ENCODE assay signal across 8 cellular contexts in genomic region chr1:1907098-1907736, GRCh38. TPM values are rescaled to one million over a fixed set of nuclear protein-coding genes. Genes with fewer than 3 reads are reported as not detected.
DNase-seq lines count a peak whose midpoint lies in the region; FAIRE-seq and TF ChIP-seq lines count a peak whose summit lies in the region.
"Had no signal": no experiment of that assay in that cellular context is flagged by ENCODE, and none has a peak within 500 bp of the region (broad histone marks: within the 10 kb centered on the region; RNA-seq: fewer than 3 reads in every experiment).

No MANE protein-coding gene starts in this region.

- no peak overlapping the region for H3K4me2 ChIP-seq in astrocyte (ENCODE audit: low read length)

- H3K27ac ChIP-seq in HUES6 (ENCODE audit: low read depth, low read length) = no peak overlapping the region
- no peak overlapping the region for H3K27ac ChIP-seq in astrocyte (ENCODE audit: low read depth, low read length)

- peaks cover 4% of the 10 kb centered on the region for H3K79me2 ChIP-seq in astrocyte (ENCODE audit: insufficient read depth, low read length)

- no peak for FAIRE-seq in astrocyte (lab: Jason Lieb, UNC)

- H3K4me1 Mint-ChIP-seq in astrocyte (ENCODE audit: low read depth, unreplicated experiment) (peaks cover 10% of the 10 kb centered on the region), osteocyte (ENCODE audit: unreplicated experiment) (peaks cover 30% of the 10 kb centered on the region)

- DNase-seq in GM06990 (ENCODE audit: extremely low read depth, insufficient read length) = peak; percentile 75
- DNase-seq in astrocyte (ENCODE audit: low read depth) = no peak
- peak; percentile 85 for DNase-seq in osteocyte (ENCODE audit: extremely low spot score, unreplicated experiment)
- DNase-seq in pons (ENCODE audit: low spot score) = no peak
- no peak for DNase-seq in UCSD-AML1 (lab: John Stamatoyannopoulos, UW; ENCODE audit: unreplicated experiment)
- DNase-seq in DMS79 treated with DMSO at 0.1 percent for 48 hours (lab: John Stamatoyannopoulos, UW) = no peak
- DNase-seq: NCI-H524 treated with DMSO at 0.1 percent for 48 hours had no signal

- H3K9me3 ChIP-seq in HUES6 (ENCODE audit: control insufficient read depth, insufficient read depth, low read depth, low read length) (peaks cover 4% of the 10 kb centered on the region; the same call in 1 of the 2 replicates), astrocyte (ENCODE audit: insufficient read depth, low read depth, low read length) (no peaks in the 10 kb centered on the region)

- H3K27me3 Mint-ChIP-seq in astrocyte (ENCODE audit: low read depth, unreplicated experiment) (peaks cover 5% of the 10 kb centered on the region), osteocyte (ENCODE audit: unreplicated experiment) (no peaks in the 10 kb centered on the region)

- H3K4me1 ChIP-seq in HUES6 (ENCODE audit: control insufficient read depth, insufficient read depth, low read length) (peaks cover 19% of the 10 kb centered on the region; the same call in 1 of the 2 replicates), astrocyte (ENCODE audit: insufficient read depth, low read length) (peaks cover 12% of the 10 kb centered on the region)

- no peaks in the 10 kb centered on the region for H4K20me1 ChIP-seq in astrocyte (ENCODE audit: insufficient read depth, low read length)

- H3K27me3 ChIP-seq in GM06990 (replicated peaks; ENCODE audit: control insufficient read depth, insufficient read depth, low read length) (no peaks in the 10 kb centered on the region), HUES6 (ENCODE audit: control insufficient read depth, insufficient read depth, low read length) (no peaks in the 10 kb centered on the region), astrocyte (ENCODE audit: insufficient read depth, low read length) (no peaks in the 10 kb centered on the region)

- no peak overlapping the region for H3K4me3 Mint-ChIP-seq in astrocyte (ENCODE audit: unreplicated experiment)
- H3K4me3 Mint-ChIP-seq in osteocyte (ENCODE audit: unreplicated experiment) = peak overlapping the region; percentile 69

- H3K4me3 ChIP-seq in GM06990 (replicated peaks; ENCODE audit: low read depth, low read length) (no peak overlapping the region), HUES6 (ENCODE audit: low read depth, low read length) (no peak overlapping the region), astrocyte (ENCODE audit: insufficient read depth, low read depth, low read length) (no peak overlapping the region)

- peak overlapping the region; percentile 80 for H3K27ac Mint-ChIP-seq in astrocyte (ENCODE audit: unreplicated experiment)
- H3K27ac Mint-ChIP-seq in osteocyte (ENCODE audit: unreplicated experiment) = peak overlapping the region; percentile 73

- H3K36me3 ChIP-seq in GM06990 (ENCODE audit: control insufficient read depth, insufficient read depth, low read length) = no peaks in the 10 kb centered on the region
- no peaks in the 10 kb centered on the region for H3K36me3 ChIP-seq in HUES6 (ENCODE audit: control insufficient read depth, insufficient read depth, low read length)
- no peaks in the 10 kb centered on the region for H3K36me3 ChIP-seq in astrocyte (ENCODE audit: insufficient read depth, low read length)

- H2AFZ ChIP-seq in astrocyte (ENCODE audit: low read depth, low read length) = no peak overlapping the region

- TF ChIP-seq CTCF in GM06990 (IDR thresholded peaks at IDR 0.05; ENCODE audit: insufficient read depth, low read length, poor library complexity, severe bottlenecking) (no peak), astrocyte (IDR thresholded peaks at IDR 0.05; ENCODE audit: insufficient read depth, low read depth, low read length) (no peak), osteocyte (IDR thresholded peaks at IDR 0.05) (no peak)

- H3K36me3 Mint-ChIP-seq in astrocyte (ENCODE audit: low read depth, unreplicated experiment) (no peaks in the 10 kb centered on the region), osteocyte (ENCODE audit: unreplicated experiment) (no peaks in the 10 kb centered on the region)

- H3K9me3 Mint-ChIP-seq in astrocyte (ENCODE audit: unreplicated experiment) (no peaks in the 10 kb centered on the region), osteocyte (ENCODE audit: unreplicated experiment) (no peaks in the 10 kb centered on the region)

- H3K9ac ChIP-seq in HUES6 (ENCODE audit: low read length) (peak overlapping the region; percentile 19), astrocyte (ENCODE audit: low read length) (no peak overlapping the region)

RNA-seq across cellular contexts. Expression of gene CALML6, which starts 7.8 kb away (rescaled TPM):
- total RNA-seq in astrocyte (0.91 and 1.4 TPM in 2 replicates), osteocyte (2.5 and 2.7 TPM in 2 replicates)

RNA-seq across cellular contexts. Expression of gene TMEM52, which starts 11.9 kb away (rescaled TPM):
- total RNA-seq in astrocyte (0.84 and 1.4 TPM in 2 replicates), osteocyte (1.5 TPM in 1 of 2 replicates, not detected in the other)

RNA-seq across cellular contexts. Expression of gene GNB1, which starts 16.3 kb away (rescaled TPM):
- total RNA-seq in astrocyte = 583 and 602 TPM in 2 replicates
- 394 and 407 TPM in 2 replicates for total RNA-seq in osteocyte

Comparison
In these comparisons a context has a peak if more than half of its experiments do, and no peak if none do; other contexts are left out.
1. DNase-seq: peak in GM06990 (single experiment) and osteocyte (single experiment); none in astrocyte (single experiment), pons (single experiment), UCSD-AML1 (single experiment) and DMS79 treated with DMSO at 0.1 percent for 48 hours (single experiment).